ENCODE assay signal across 11 cellular contexts in genomic region chr5:35851282-35851681, GRCh38. TPM values are rescaled to one million over a fixed set of nuclear protein-coding genes. Genes with fewer than 3 reads are reported as not detected.
DNase-seq lines count a peak whose midpoint lies in the region; ATAC-seq and TF ChIP-seq lines count a peak whose summit lies in the region.
"Had no signal": no experiment of that assay in that cellular context is flagged by ENCODE, and none has a peak within 500 bp of the region (broad histone marks: within the 10 kb centered on the region; RNA-seq: fewer than 3 reads in every experiment).

No MANE protein-coding gene starts in this region.

- no peaks in the 10 kb centered on the region for H3K36me3 ChIP-seq in aorta (ENCODE audit: control insufficient read depth in 1 of 2, insufficient read depth in 2 of 2, low read length in 1 of 2)
- H3K36me3 ChIP-seq in body of pancreas (replicated peaks in 1 of 2; ENCODE audit: insufficient read depth in 1 of 2, low read depth in 2 of 2), result no peaks in the 10 kb centered on the region

- no peak for DNase-seq in activated naive CD4-positive, alpha-beta T cell treated with anti-CD3 and anti-CD28 coated beads, Interleukin-2, amount 50 U/mL, for 72 hours (ENCODE audit: low spot score in 2 of 2)
- no peak for DNase-seq in activated naive CD4-positive, alpha-beta T cell treated with Interleukin-2 at 50 U/mL for 16 hours
- DNase-seq in iris pigment epithelial cell (ENCODE audit: low read depth), result peak; percentile 37
- no peak for DNase-seq in aorta
- DNase-seq in body of pancreas, result no peak
- no peak for DNase-seq in DMS153 treated with DMSO at 0.1 percent for 48 hours (lab: John Stamatoyannopoulos, UW; ENCODE audit: unreplicated experiment)
- no peak for DNase-seq in T-helper 2 cell
- DNase-seq: NCI-H446; stimulated activated CD4-positive, alpha-beta T cell treated with anti-CD3 and anti-CD28 coated beads, Interleukin-4, amount 100 ng/mL, for 24 hours had no signal

- peaks cover 72% of the 10 kb centered on the region for H3K4me1 Mint-ChIP-seq in activated naive CD8-positive, alpha-beta T cell (ENCODE audit: low read depth)

- H3K27ac Mint-ChIP-seq in activated naive CD4-positive, alpha-beta T cell treated with anti-CD3 and anti-CD28 coated beads, Interleukin-2, amount 50 U/mL, for 72 hours, result peak overlapping the region; percentile 93 to 99
- H3K27ac Mint-ChIP-seq in activated naive CD8-positive, alpha-beta T cell, result peak overlapping the region; percentile 99

- H3K36me3 Mint-ChIP-seq in activated naive CD4-positive, alpha-beta T cell treated with anti-CD3 and anti-CD28 coated beads, Interleukin-2, amount 50 U/mL, for 72 hours, result peaks cover 53 to 90% of the 10 kb centered on the region in 2 donors
- H3K36me3 Mint-ChIP-seq in activated naive CD8-positive, alpha-beta T cell, result peaks cover 13% of the 10 kb centered on the region

- H3K27ac ChIP-seq in aorta (ENCODE audit: low read depth in 1 of 2, low read length in 2 of 2) (no peak overlapping the region), body of pancreas (no peak overlapping the region)
- H3K27ac ChIP-seq: KMS-11 had no signal

- H3K4me3 ChIP-seq in aorta (ENCODE audit: low read length in 2 of 2) (no peak overlapping the region), body of pancreas (no peak overlapping the region)

- peaks cover 15 to 21% of the 10 kb centered on the region in 2 donors for H3K9me3 Mint-ChIP-seq in activated naive CD4-positive, alpha-beta T cell treated with anti-CD3 and anti-CD28 coated beads, Interleukin-2, amount 50 U/mL, for 72 hours
- H3K9me3 Mint-ChIP-seq in activated naive CD8-positive, alpha-beta T cell (ENCODE audit: low read depth), result peaks cover 10% of the 10 kb centered on the region

- no peaks in the 10 kb centered on the region for H3K27me3 Mint-ChIP-seq in activated naive CD8-positive, alpha-beta T cell

- no peak for TF ChIP-seq CTCF in body of pancreas (IDR thresholded peaks at IDR 0.05)

- ATAC-seq in activated naive CD4-positive, alpha-beta T cell treated with anti-CD3 and anti-CD28 coated beads, Interleukin-2, amount 50 U/mL, for 72 hours, result no peak
- peak; percentile 34 for ATAC-seq in aorta (ENCODE audit: low FRiP score)
- no peak for ATAC-seq in body of pancreas

- H3K4me1 ChIP-seq in aorta (ENCODE audit: control insufficient read depth in 1 of 2, insufficient read depth in 2 of 2, low read length in 2 of 2) (no peaks in the 10 kb centered on the region), body of pancreas (no peaks in the 10 kb centered on the region)

- H3K9me3 ChIP-seq in aorta (ENCODE audit: control insufficient read depth, low read length), result no peaks in the 10 kb centered on the region
- H3K9me3 ChIP-seq in body of pancreas, result no peaks in the 10 kb centered on the region

- H3K27me3 ChIP-seq in aorta (ENCODE audit: control insufficient read depth in 1 of 2, insufficient read depth in 2 of 2, low read length in 1 of 2) (peaks cover 0 to 2% of the 10 kb centered on the region in 2 donors), body of pancreas (no peaks in the 10 kb centered on the region)

- intact Hi-C loops in aorta (cut with DNase I), result no loop called here
- intact Hi-C loops in body of pancreas (cut with DNase I), result no loop called here

- no peak for TF ChIP-seq POLR2A in body of pancreas (IDR thresholded peaks at IDR 0.05)

- H3K4me3 Mint-ChIP-seq in activated naive CD8-positive, alpha-beta T cell, result peak overlapping the region; percentile 93

- 45 to 54% methylated on average over 4 of the region's 4 CpGs for WGBS in aorta, 2 donors
- 53 to 55% methylated on average over 4 of the region's 4 CpGs for WGBS in body of pancreas, 2 donors

RNA-seq across cellular contexts. Expression of gene IL7R, which starts 5.4 kb away (rescaled TPM):
- 100 to 1,000 TPM; 309 to 314 TPM for total RNA-seq in activated naive CD4-positive, alpha-beta T cell treated with anti-CD3 and anti-CD28 coated beads, Interleukin-2, amount 50 U/mL, for 72 hours
- total RNA-seq in aorta (1 to 10 TPM; 6.8 to 8.6 TPM), body of pancreas (10 to 100 TPM; 13.5 to 27.0 TPM)
- 1 to 10 TPM in 1 of 2 donors, under 1 TPM in 1; 0.56 to 2.3 TPM for polyA plus RNA-seq in aorta

Comparison
In these comparisons a context has a peak if more than half of its experiments do, and no peak if none do; other contexts are left out.
1. RNA of gene IL7R, which starts 5.4 kb away (total RNA-seq): 309 to 314 TPM in activated naive CD4-positive, alpha-beta T cell treated with anti-CD3 and anti-CD28 coated beads, Interleukin-2, amount 50 U/mL, for 72 hours; 13.5 to 27.0 TPM in body of pancreas and 6.8 to 8.6 TPM in aorta; every median in the first group is over 10 times any median in the second.